2 cellular contexts compared by ENCODE assay signal in the genomic region with DNA sequence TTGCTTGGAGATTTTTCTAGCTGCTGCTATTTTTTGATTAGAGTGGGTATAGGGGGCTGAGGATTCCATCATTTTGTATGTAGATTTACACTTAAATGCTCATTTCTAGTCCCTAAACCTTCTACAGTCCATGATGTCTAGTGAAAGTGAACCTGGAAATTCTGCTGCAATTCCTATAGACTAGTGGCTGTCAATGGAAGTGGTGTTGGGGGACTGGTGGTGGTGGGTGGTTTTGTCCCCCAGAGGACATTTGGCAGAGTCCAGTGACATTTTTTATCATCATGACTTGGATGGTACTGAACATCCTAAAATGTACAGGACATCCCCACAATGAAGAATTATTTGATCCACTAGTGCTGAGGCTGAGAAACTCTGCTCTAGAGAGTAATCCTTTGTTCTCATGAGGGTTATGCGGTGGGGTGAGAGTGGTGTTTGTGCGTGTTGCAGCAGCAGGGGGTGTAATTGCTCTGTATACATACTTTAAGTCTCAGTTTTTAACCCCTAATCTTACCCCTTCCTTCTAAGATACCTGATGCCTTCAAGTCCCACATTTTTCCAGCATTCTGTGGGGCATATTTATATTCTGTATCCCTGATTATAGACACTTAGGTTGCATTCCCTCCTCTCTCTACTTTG.
TF ChIP-seq lines count a peak whose summit lies in the region.

No MANE protein-coding gene starts in this region.

TF ChIP-seq in HEK293T, 16 proteins besides CTCF, POLR2A, EP300 and RAD21:
- TF ChIP-seq BHLHE40 (IDR thresholded peaks at IDR 0.05; ENCODE audit: borderline replicate concordance) (no peak), FOXM1 (IDR thresholded peaks at IDR 0.05; ENCODE audit: borderline replicate concordance) (no peak), SP1 (IDR thresholded peaks at IDR 0.05) (no peak)

TF ChIP-seq in K562, 482 proteins besides CTCF, POLR2A, EP300 and RAD21:
- TF ChIP-seq KLF13 (tag; IDR thresholded peaks at IDR 0.05; ENCODE audit: borderline replicate concordance, low read depth) (no peak), NCOA6 (IDR thresholded peaks at IDR 0.05) (no peak), RFX1 (IDR thresholded peaks at IDR 0.05) (no peak), ZNF197 (CRISPR knock-in tag; IDR thresholded peaks at IDR 0.05; ENCODE audit: low read depth) (no peak), CHD2 (IDR thresholded peaks at IDR 0.05; ENCODE audit: low read depth, low read length) (no peak), ZNF318 (IDR thresholded peaks at IDR 0.05; ENCODE audit: borderline replicate concordance in 1 of 2, low read depth in 1 of 2) (no peak), ZZZ3 (IDR thresholded peaks at IDR 0.05) (no peak), MED1 (CRISPR knock-in tag; IDR thresholded peaks at IDR 0.05; ENCODE audit: borderline replicate concordance) (no peak), POLR2G (IDR thresholded peaks at IDR 0.05; ENCODE audit: low read depth, low read length) (no peak), KDM4B (IDR thresholded peaks at IDR 0.05; ENCODE audit: borderline replicate concordance in 2 of 2, low read depth in 1 of 2) (no peak), DNMT1 (IDR thresholded peaks at IDR 0.05) (no peak)
- TF ChIP-seq, protein P1, sequence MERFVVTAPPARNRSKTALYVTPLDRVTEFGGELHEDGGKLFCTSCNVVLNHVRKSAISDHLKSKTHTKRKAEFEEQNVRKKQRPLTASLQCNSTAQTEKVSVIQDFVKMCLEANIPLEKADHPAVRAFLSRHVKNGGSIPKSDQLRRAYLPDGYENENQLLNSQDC (CRISPR knock-in tag; IDR thresholded peaks at IDR 0.05), result no peak
- TF ChIP-seq, protein P2, sequence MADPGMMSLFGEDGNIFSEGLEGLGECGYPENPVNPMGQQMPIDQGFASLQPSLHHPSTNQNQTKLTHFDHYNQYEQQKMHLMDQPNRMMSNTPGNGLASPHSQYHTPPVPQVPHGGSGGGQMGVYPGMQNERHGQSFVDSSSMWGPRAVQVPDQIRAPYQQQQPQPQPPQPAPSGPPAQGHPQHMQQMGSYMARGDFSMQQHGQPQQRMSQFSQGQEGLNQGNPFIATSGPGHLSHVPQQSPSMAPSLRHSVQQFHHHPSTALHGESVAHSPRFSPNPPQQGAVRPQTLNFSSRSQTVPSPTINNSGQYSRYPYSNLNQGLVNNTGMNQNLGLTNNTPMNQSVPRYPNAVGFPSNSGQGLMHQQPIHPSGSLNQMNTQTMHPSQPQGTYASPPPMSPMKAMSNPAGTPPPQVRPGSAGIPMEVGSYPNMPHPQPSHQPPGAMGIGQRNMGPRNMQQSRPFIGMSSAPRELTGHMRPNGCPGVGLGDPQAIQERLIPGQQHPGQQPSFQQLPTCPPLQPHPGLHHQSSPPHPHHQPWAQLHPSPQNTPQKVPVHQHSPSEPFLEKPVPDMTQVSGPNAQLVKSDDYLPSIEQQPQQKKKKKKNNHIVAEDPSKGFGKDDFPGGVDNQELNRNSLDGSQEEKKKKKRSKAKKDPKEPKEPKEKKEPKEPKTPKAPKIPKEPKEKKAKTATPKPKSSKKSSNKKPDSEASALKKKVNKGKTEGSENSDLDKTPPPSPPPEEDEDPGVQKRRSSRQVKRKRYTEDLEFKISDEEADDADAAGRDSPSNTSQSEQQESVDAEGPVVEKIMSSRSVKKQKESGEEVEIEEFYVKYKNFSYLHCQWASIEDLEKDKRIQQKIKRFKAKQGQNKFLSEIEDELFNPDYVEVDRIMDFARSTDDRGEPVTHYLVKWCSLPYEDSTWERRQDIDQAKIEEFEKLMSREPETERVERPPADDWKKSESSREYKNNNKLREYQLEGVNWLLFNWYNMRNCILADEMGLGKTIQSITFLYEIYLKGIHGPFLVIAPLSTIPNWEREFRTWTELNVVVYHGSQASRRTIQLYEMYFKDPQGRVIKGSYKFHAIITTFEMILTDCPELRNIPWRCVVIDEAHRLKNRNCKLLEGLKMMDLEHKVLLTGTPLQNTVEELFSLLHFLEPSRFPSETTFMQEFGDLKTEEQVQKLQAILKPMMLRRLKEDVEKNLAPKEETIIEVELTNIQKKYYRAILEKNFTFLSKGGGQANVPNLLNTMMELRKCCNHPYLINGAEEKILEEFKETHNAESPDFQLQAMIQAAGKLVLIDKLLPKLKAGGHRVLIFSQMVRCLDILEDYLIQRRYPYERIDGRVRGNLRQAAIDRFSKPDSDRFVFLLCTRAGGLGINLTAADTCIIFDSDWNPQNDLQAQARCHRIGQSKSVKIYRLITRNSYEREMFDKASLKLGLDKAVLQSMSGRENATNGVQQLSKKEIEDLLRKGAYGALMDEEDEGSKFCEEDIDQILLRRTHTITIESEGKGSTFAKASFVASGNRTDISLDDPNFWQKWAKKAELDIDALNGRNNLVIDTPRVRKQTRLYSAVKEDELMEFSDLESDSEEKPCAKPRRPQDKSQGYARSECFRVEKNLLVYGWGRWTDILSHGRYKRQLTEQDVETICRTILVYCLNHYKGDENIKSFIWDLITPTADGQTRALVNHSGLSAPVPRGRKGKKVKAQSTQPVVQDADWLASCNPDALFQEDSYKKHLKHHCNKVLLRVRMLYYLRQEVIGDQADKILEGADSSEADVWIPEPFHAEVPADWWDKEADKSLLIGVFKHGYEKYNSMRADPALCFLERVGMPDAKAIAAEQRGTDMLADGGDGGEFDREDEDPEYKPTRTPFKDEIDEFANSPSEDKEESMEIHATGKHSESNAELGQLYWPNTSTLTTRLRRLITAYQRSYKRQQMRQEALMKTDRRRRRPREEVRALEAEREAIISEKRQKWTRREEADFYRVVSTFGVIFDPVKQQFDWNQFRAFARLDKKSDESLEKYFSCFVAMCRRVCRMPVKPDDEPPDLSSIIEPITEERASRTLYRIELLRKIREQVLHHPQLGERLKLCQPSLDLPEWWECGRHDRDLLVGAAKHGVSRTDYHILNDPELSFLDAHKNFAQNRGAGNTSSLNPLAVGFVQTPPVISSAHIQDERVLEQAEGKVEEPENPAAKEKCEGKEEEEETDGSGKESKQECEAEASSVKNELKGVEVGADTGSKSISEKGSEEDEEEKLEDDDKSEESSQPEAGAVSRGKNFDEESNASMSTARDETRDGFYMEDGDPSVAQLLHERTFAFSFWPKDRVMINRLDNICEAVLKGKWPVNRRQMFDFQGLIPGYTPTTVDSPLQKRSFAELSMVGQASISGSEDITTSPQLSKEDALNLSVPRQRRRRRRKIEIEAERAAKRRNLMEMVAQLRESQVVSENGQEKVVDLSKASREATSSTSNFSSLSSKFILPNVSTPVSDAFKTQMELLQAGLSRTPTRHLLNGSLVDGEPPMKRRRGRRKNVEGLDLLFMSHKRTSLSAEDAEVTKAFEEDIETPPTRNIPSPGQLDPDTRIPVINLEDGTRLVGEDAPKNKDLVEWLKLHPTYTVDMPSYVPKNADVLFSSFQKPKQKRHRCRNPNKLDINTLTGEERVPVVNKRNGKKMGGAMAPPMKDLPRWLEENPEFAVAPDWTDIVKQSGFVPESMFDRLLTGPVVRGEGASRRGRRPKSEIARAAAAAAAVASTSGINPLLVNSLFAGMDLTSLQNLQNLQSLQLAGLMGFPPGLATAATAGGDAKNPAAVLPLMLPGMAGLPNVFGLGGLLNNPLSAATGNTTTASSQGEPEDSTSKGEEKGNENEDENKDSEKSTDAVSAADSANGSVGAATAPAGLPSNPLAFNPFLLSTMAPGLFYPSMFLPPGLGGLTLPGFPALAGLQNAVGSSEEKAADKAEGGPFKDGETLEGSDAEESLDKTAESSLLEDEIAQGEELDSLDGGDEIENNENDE (IDR thresholded peaks at IDR 0.05; ENCODE audit: low read depth, low read length), result no peak
TF ChIP-seq in K562: peak in this region for 0.
